10 cellular contexts compared by ENCODE assay signal in the genomic region with DNA sequence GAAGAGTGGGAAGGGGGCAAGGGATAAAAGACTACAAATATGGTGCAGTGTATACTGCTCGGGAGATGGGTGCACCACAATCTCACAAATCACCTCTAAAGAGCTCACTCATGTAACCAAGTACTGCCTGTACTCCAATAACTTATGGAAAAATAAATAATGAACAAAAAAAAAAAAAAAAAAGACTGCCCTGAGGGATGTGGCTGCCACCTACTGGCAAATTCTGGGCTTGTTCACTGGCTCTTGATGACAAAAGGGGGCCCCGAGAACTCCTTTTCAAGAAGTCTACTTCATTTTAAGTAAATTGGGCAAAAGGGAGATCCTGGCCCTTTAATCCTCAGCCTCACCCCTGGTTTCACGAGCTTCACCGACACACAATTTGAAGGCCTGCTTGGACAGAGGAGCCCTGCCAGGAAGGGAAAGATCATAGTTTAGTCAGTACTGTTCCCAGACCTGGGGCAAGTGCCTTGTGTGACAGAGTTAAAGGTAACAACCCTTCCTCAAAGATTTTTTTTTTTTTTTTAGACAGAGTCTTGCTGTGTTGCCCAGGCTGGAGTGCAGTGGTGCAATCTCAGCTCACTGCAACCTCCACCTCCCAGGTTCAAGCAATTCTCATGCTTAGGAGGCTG. TPM values are rescaled to one million over a fixed set of nuclear protein-coding genes. Genes with fewer than 3 reads are reported as not detected.
DNase-seq lines count a peak whose midpoint lies in the region; ATAC-seq and TF ChIP-seq lines count a peak whose summit lies in the region.
"Had no signal": no experiment of that assay in that cellular context is flagged by ENCODE, and none has a peak within 500 bp of the region (broad histone marks: within the 10 kb centered on the region; RNA-seq: fewer than 3 reads in every experiment).

No MANE protein-coding gene starts in this region.

- H2AFZ ChIP-seq in GM23338, result no peak overlapping the region

- TF ChIP-seq CTCF in GM23338 (conservative IDR thresholded peaks at IDR 0.05; ENCODE audit: low read depth in 2 of 2), result peak; percentile 63 to 69

- H3K79me2 ChIP-seq in GM23338 (replicated peaks; ENCODE audit: insufficient read depth), result no peaks in the 10 kb centered on the region

- peaks cover 17% of the 10 kb centered on the region for H3K4me1 Mint-ChIP-seq in GM23338

- 0 out of 2 replicates have a peak, but pooled peaks cover 5% of the 10 kb centered on the region for H3F3A ChIP-seq in GM23338 (replicated peaks; ENCODE audit: low read depth)

- H3K9me3 Mint-ChIP-seq in GM23338, result no peaks in the 10 kb centered on the region

- H3K27me3 ChIP-seq in GM23338 (ENCODE audit: insufficient read depth), result no peaks in the 10 kb centered on the region
- H3K27me3 ChIP-seq: ovary had no signal

- 0 out of 2 replicates have a peak, but pooled peaks cover 5% of the 10 kb centered on the region for H3K36me3 ChIP-seq in GM23338 (ENCODE audit: insufficient read depth)
- H3K36me3 ChIP-seq: ovary had no signal

- DNase-seq in AML-193 (lab: John Stamatoyannopoulos, UW) (peak; percentile 4 to 29), GM23338 (ENCODE audit: low spot score) (peak; percentile 75), UCSD-AML1 (lab: John Stamatoyannopoulos, UW; ENCODE audit: unreplicated experiment) (peak; percentile 21), iPS-NIHi7 (ENCODE audit: extremely low spot score) (peak; percentile 55), sciatic nerve (ENCODE audit: low spot score) (no peak)
- DNase-seq: ovary had no signal

- H3K4me3 Mint-ChIP-seq in GM23338, result no peak overlapping the region

- H3K27me3 Mint-ChIP-seq in GM23338 (ENCODE audit: insufficient read depth, low read depth, poor library complexity), result peaks cover 4% of the 10 kb centered on the region

- H3K4me1 ChIP-seq in GM23338 (ENCODE audit: insufficient read depth), result 0 out of 2 replicates have a peak, but pooled peaks cover 9% of the 10 kb centered on the region
- H3K4me1 ChIP-seq: HAP-1 had no signal

- no peak overlapping the region for H3K4me2 ChIP-seq in GM23338

- ATAC-seq in GM23338 (peak; percentile 47), GM19328 (IDR thresholded peaks at IDR 0.05; ENCODE audit: unreplicated experiment) (no peak), HG02973 (IDR thresholded peaks at IDR 0.05; ENCODE audit: unreplicated experiment) (no peak), GM21381 (IDR thresholded peaks at IDR 0.05; ENCODE audit: unreplicated experiment) (no peak), sciatic nerve (no peak)

- no peak overlapping the region for H3K27ac ChIP-seq in GM23338 (ENCODE audit: low read depth)
- H3K27ac ChIP-seq: ovary had no signal

- H3K9me2 ChIP-seq in GM23338 (ENCODE audit: insufficient read depth), result no peaks in the 10 kb centered on the region

- no peaks in the 10 kb centered on the region for H4K20me1 ChIP-seq in GM23338 (replicated peaks; ENCODE audit: insufficient read depth)

- intact Hi-C loops in sciatic nerve (cut with DNase I), result no loop called here

- peak overlapping the region; percentile 81; the same call in 1 of the 2 replicates for H3K27ac Mint-ChIP-seq in GM23338

- H3K36me3 Mint-ChIP-seq in GM23338 (ENCODE audit: low read depth), result peaks cover 20% of the 10 kb centered on the region

- H3K4me3 ChIP-seq in GM23338, result no peak overlapping the region
- H3K4me3 ChIP-seq: HAP-1, ovary had no signal

TF ChIP-seq in GM23338, 12 proteins besides CTCF, POLR2A, EP300 and RAD21 (continues in another document):
- TF ChIP-seq JUNB (IDR thresholded peaks at IDR 0.05; ENCODE audit: unreplicated experiment), result no peak
- TF ChIP-seq, protein P1, sequence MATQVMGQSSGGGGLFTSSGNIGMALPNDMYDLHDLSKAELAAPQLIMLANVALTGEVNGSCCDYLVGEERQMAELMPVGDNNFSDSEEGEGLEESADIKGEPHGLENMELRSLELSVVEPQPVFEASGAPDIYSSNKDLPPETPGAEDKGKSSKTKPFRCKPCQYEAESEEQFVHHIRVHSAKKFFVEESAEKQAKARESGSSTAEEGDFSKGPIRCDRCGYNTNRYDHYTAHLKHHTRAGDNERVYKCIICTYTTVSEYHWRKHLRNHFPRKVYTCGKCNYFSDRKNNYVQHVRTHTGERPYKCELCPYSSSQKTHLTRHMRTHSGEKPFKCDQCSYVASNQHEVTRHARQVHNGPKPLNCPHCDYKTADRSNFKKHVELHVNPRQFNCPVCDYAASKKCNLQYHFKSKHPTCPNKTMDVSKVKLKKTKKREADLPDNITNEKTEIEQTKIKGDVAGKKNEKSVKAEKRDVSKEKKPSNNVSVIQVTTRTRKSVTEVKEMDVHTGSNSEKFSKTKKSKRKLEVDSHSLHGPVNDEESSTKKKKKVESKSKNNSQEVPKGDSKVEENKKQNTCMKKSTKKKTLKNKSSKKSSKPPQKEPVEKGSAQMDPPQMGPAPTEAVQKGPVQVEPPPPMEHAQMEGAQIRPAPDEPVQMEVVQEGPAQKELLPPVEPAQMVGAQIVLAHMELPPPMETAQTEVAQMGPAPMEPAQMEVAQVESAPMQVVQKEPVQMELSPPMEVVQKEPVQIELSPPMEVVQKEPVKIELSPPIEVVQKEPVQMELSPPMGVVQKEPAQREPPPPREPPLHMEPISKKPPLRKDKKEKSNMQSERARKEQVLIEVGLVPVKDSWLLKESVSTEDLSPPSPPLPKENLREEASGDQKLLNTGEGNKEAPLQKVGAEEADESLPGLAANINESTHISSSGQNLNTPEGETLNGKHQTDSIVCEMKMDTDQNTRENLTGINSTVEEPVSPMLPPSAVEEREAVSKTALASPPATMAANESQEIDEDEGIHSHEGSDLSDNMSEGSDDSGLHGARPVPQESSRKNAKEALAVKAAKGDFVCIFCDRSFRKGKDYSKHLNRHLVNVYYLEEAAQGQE (IDR thresholded peaks at IDR 0.05; ENCODE audit: unreplicated experiment), result no peak
- TF ChIP-seq STAT1 (IDR thresholded peaks at IDR 0.05; ENCODE audit: unreplicated experiment), result no peak
- no peak for TF ChIP-seq CREB1 (CRISPR knock-in tag; IDR thresholded peaks at IDR 0.05; ENCODE audit: low read depth)
- TF ChIP-seq EZH2 (IDR thresholded peaks at IDR 0.05; ENCODE audit: low read depth, unreplicated experiment), result no peak
- TF ChIP-seq, protein P2, sequence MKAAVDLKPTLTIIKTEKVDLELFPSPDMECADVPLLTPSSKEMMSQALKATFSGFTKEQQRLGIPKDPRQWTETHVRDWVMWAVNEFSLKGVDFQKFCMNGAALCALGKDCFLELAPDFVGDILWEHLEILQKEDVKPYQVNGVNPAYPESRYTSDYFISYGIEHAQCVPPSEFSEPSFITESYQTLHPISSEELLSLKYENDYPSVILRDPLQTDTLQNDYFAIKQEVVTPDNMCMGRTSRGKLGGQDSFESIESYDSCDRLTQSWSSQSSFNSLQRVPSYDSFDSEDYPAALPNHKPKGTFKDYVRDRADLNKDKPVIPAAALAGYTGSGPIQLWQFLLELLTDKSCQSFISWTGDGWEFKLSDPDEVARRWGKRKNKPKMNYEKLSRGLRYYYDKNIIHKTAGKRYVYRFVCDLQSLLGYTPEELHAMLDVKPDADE (IDR thresholded peaks at IDR 0.05), result no peak

RNA-seq across cellular contexts. Expression of a gene that starts 26.1 kb away (rescaled TPM):
- 1.2 and 3.0 TPM in 2 replicates for total RNA-seq in GM23338 (2014; rRNA removed; shearing (Covaris generic))
- 0.48 and 0.59 TPM in 2 replicates for polyA plus RNA-seq in GM23338 (2016; fragmentation: Nextera tagmentation; extraction: Ambion mirVana)
- total RNA-seq in sciatic nerve, result 1.9 TPM

RNA-seq across cellular contexts. Expression of a gene that starts 47.5 kb away (rescaled TPM):
- total RNA-seq in GM23338 (2014; rRNA removed; shearing (Covaris generic)), result 363 and 387 TPM in 2 replicates
- 125 and 131 TPM in 2 replicates for polyA plus RNA-seq in GM23338 (2016; fragmentation: Nextera tagmentation; extraction: Ambion mirVana)
- 41.9 TPM for total RNA-seq in sciatic nerve
